ENCODE assay signal across 8 cellular contexts in genomic region chr18:55587341-55588000, GRCh38. TPM values are rescaled to one million over a fixed set of nuclear protein-coding genes. Genes with fewer than 3 reads are reported as not detected.
DNase-seq lines count a peak whose midpoint lies in the region; ATAC-seq and TF ChIP-seq lines count a peak whose summit lies in the region.

No MANE protein-coding gene starts in this region.

- no peak for DNase-seq in activated CD4-positive, alpha-beta T cell treated with anti-CD3 and anti-CD28 coated beads, Interleukin-2, amount 10 ng/mL, durations not matched to agents 7 days and 5 days
- no peak for DNase-seq in activated CD4-positive, alpha-beta T cell treated with anti-CD3 and anti-CD28 coated beads, Interleukin-2, amount 50 U/mL, for 4 hours
- DNase-seq in NCI-H526 treated with DMSO at 0.1 percent for 48 hours (lab: John Stamatoyannopoulos, UW): peak; percentile 65
- DNase-seq in body of pancreas: peak in 1 of 4 donors; percentile 21
- no peak for DNase-seq in stimulated activated CD4-positive, alpha-beta T cell treated with anti-CD3 and anti-CD28 coated beads, Interleukin-4, amount 100 ng/mL, for 4 hours

- H3K36me3 ChIP-seq in body of pancreas (replicated peaks in 1 of 2; ENCODE audit: insufficient read depth in 1 of 2, low read depth in 2 of 2) (no peaks in the 10 kb centered on the region), iPS-20b (ENCODE audit: insufficient read depth, low read depth, low read length) (peaks cover 33% of the 10 kb centered on the region)

- peak overlapping the region; percentile 29 to 45 for H3K4me3 ChIP-seq in body of pancreas
- peak overlapping the region; percentile 82 for H3K4me3 ChIP-seq in iPS-20b (ENCODE audit: low read length)
- peak overlapping the region; percentile 55 to 75 (median 61) for H3K4me3 ChIP-seq in skin epidermis

- POLR2A ChIA-PET in activated CD4-positive, alpha-beta T cell treated with anti-CD3 and anti-CD28 coated beads, Interleukin-2, amount 10 ng/mL, durations not matched to agents 7 days and 5 days (lab: Charles Lee): no interaction called here

- H3K9me3 ChIP-seq in body of pancreas: no peaks in the 10 kb centered on the region
- H3K9me3 ChIP-seq in iPS-20b (ENCODE audit: insufficient read depth, low read depth, low read length): no peaks in the 10 kb centered on the region

- H3K27me3 Mint-ChIP-seq in activated CD4-positive, alpha-beta T cell treated with anti-CD3 and anti-CD28 coated beads, Interleukin-2, amount 10 ng/mL, durations not matched to agents 7 days and 5 days: peaks cover 37% of the 10 kb centered on the region

- intact Hi-C loops in body of pancreas (cut with DNase I): no loop called here

- H3K9me3 Mint-ChIP-seq in activated CD4-positive, alpha-beta T cell treated with anti-CD3 and anti-CD28 coated beads, Interleukin-2, amount 10 ng/mL, durations not matched to agents 7 days and 5 days: peaks cover 2% of the 10 kb centered on the region

- H3K27ac Mint-ChIP-seq in activated CD4-positive, alpha-beta T cell treated with anti-CD3 and anti-CD28 coated beads, Interleukin-2, amount 10 ng/mL, durations not matched to agents 7 days and 5 days: peak overlapping the region; percentile 82

- no peak for TF ChIP-seq POLR2A in body of pancreas (IDR thresholded peaks at IDR 0.05)

- WGBS in body of pancreas, 2 donors: 0 to 3% methylated on average over 18 to 24 of the region's 44 CpGs

- H3K27me3 ChIP-seq in body of pancreas (no peaks in the 10 kb centered on the region), iPS-20b (ENCODE audit: insufficient read depth, low read length) (no peaks in the 10 kb centered on the region)

- peak overlapping the region; percentile 84; the same call in 1 of the 2 replicates for H3K9ac ChIP-seq in iPS-20b (ENCODE audit: low read depth, low read length)

- TF ChIP-seq CTCF in body of pancreas (IDR thresholded peaks at IDR 0.05): no peak

- H3K27ac ChIP-seq in body of pancreas: peak overlapping the region in 3 of 4 donors; percentile 38 to 64 (median 62)
- peak overlapping the region; percentile 66 for H3K27ac ChIP-seq in iPS-20b (ENCODE audit: low read length)
- H3K27ac ChIP-seq in skin epidermis: peak overlapping the region; percentile 64 to 97 (median 90)

- no peak for ATAC-seq in body of pancreas
- ATAC-seq in HG03432 (IDR thresholded peaks at IDR 0.05; ENCODE audit: unreplicated experiment): no peak

- CTCF ChIA-PET in activated CD4-positive, alpha-beta T cell treated with anti-CD3 and anti-CD28 coated beads, Interleukin-2, amount 10 ng/mL, durations not matched to agents 7 days and 5 days (lab: Charles Lee): no interaction called here

- H3K4me3 Mint-ChIP-seq in activated CD4-positive, alpha-beta T cell treated with anti-CD3 and anti-CD28 coated beads, Interleukin-2, amount 10 ng/mL, durations not matched to agents 7 days and 5 days: peak overlapping the region; percentile 81

- H3K4me1 Mint-ChIP-seq in activated CD4-positive, alpha-beta T cell treated with anti-CD3 and anti-CD28 coated beads, Interleukin-2, amount 10 ng/mL, durations not matched to agents 7 days and 5 days: peaks cover 36% of the 10 kb centered on the region

- peaks cover 1% of the 10 kb centered on the region for H3K36me3 Mint-ChIP-seq in activated CD4-positive, alpha-beta T cell treated with anti-CD3 and anti-CD28 coated beads, Interleukin-2, amount 10 ng/mL, durations not matched to agents 7 days and 5 days (ENCODE audit: low read depth)

- H3K4me1 ChIP-seq in body of pancreas (no peaks in the 10 kb centered on the region), iPS-20b (ENCODE audit: insufficient read depth, low read length) (peaks cover 38% of the 10 kb centered on the region; the same call in 1 of the 2 replicates)

RNA-seq across cellular contexts. Expression of gene TCF4, which starts 0.5 kb away (rescaled TPM):
- 1 to 10 TPM; 1.7 to 2.4 TPM for total RNA-seq in activated CD4-positive, alpha-beta T cell treated with anti-CD3 and anti-CD28 coated beads, Interleukin-2, amount 10 ng/mL, durations not matched to agents 7 days and 5 days
- total RNA-seq in body of pancreas: 10 to 100 TPM; 31.6 to 34.0 TPM

Comparison
In these comparisons a context has a peak if more than half of its experiments do, and no peak if none do; other contexts are left out.
1. RNA of gene TCF4, which starts 0.5 kb away (total RNA-seq): 31.6 to 34.0 TPM in body of pancreas; 1.7 to 2.4 TPM in activated CD4-positive, alpha-beta T cell treated with anti-CD3 and anti-CD28 coated beads, Interleukin-2, amount 10 ng/mL, durations not matched to agents 7 days and 5 days; every median in the first group is over 4 times any median in the second.
2. Peak in every context shown above with its lines, with median percentiles within 50 percentile points of each other: H3K27ac ChIP-seq and H3K4me3 ChIP-seq.